Comparison of ENCODE assay signal across 19 cellular contexts in genomic region chr17:47806913-47807255, GRCh38. TPM values are rescaled to one million over a fixed set of nuclear protein-coding genes. Genes with fewer than 3 reads are reported as not detected.
A peak's percentile ranks its signal among the peaks of the same experiment; 100 is the strongest.
DNase-seq lines count a peak whose midpoint lies in the region; ATAC-seq and TF ChIP-seq lines count a peak whose summit lies in the region.
"Had no signal": no experiment of that assay in that cellular context is flagged by ENCODE, and none has a peak within 500 bp of the region (broad histone marks: within the 10 kb centered on the region; RNA-seq: fewer than 3 reads in every experiment).

No MANE protein-coding gene starts in this region.

- H3K79me2 ChIP-seq in H9 (ENCODE audit: insufficient read depth, low read length) (no peaks in the 10 kb centered on the region), osteoblast (ENCODE audit: insufficient read depth, low read length) (no peaks in the 10 kb centered on the region)

- H2BK5ac ChIP-seq in H9 (ENCODE audit: insufficient read length, low read length): no peak overlapping the region

- H3K79me1 ChIP-seq in H9 (ENCODE audit: insufficient read depth, low read depth, low read length, poor library complexity, severe bottlenecking): no peaks in the 10 kb centered on the region

- H4K91ac ChIP-seq in H9 (ENCODE audit: insufficient read length, low read depth, low read length): no peak overlapping the region

- no peak overlapping the region for H3K4me2 ChIP-seq in H9 (ENCODE audit: insufficient read depth, insufficient read length, low read length)
- no peak overlapping the region for H3K4me2 ChIP-seq in osteoblast (ENCODE audit: insufficient read depth, low read length)

- no CpG with 5 or more reads among the region's 9 CpGs for WGBS in H9 (ENCODE audit: extremely low coverage, insufficient read length, low lambda C conversion rate)

- H3K14ac ChIP-seq in H9 (ENCODE audit: insufficient read depth, low read length): no peak overlapping the region

- H3K23ac ChIP-seq in H9 (ENCODE audit: insufficient read length, low read depth, low read length): no peak overlapping the region

- H4K20me1 ChIP-seq in H9 (ENCODE audit: control insufficient read depth, insufficient read depth, insufficient read length) (no peaks in the 10 kb centered on the region), osteoblast (ENCODE audit: insufficient read depth, low read length) (peaks cover 33% of the 10 kb centered on the region)

- no peak overlapping the region for H3K18ac ChIP-seq in H9 (ENCODE audit: insufficient read length, low read depth, low read length)

- H3K27ac ChIP-seq in H9 (ENCODE audit: insufficient read length, low read depth, low read length) (no peak overlapping the region), osteoblast (ENCODE audit: low read depth, low read length) (no peak overlapping the region)

- H3K56ac ChIP-seq in H9 (ENCODE audit: insufficient read length, low read depth, low read length): no peak overlapping the region

- no peak overlapping the region for H3K4me3 Mint-ChIP-seq in H9
- H3K4me3 Mint-ChIP-seq in effector memory CD8-positive, alpha-beta T cell: no peak overlapping the region
- no peak overlapping the region for H3K4me3 Mint-ChIP-seq in T-cell
- H3K4me3 Mint-ChIP-seq: CD8-positive, alpha-beta T cell had no signal

- H4K8ac ChIP-seq in H9 (replicated peaks; ENCODE audit: insufficient read length, low read depth, low read length): no peak overlapping the region

- no peak overlapping the region for H3K9ac ChIP-seq in H9 (ENCODE audit: extremely low read depth, insufficient read length, low read length)

- CTCF ChIA-PET in T-cell (lab: Charles Lee): no interaction called here

- H2BK12ac ChIP-seq in H9 (ENCODE audit: insufficient read length, low read depth, low read length): no peak overlapping the region

- H2AFZ ChIP-seq in H9 (ENCODE audit: low read length) (no peak overlapping the region), osteoblast (ENCODE audit: low read length) (no peak overlapping the region)

- ATAC-seq in effector memory CD8-positive, alpha-beta T cell (replicated peaks): no peak
- ATAC-seq in HG02970 (IDR thresholded peaks at IDR 0.05; ENCODE audit: low FRiP score, unreplicated experiment) (no peak), T-cell (replicated peaks in 1 of 4) (no peak)
- ATAC-seq: CD8-positive, alpha-beta T cell; PC-3 had no signal

- no peaks in the 10 kb centered on the region for H3K9me3 Mint-ChIP-seq in H9
- H3K9me3 Mint-ChIP-seq in effector memory CD8-positive, alpha-beta T cell: no peaks in the 10 kb centered on the region
- H3K9me3 Mint-ChIP-seq in T-cell: no peaks in the 10 kb centered on the region
- H3K9me3 Mint-ChIP-seq: CD8-positive, alpha-beta T cell had no signal

- no peak overlapping the region for H2AK5ac ChIP-seq in H9 (ENCODE audit: insufficient read length, low read length)

- DNase-seq in H9 (peak; percentile 19), osteoblast (ENCODE audit: insufficient read length, low spot score, missing footprints) (peak; percentile 71), superior temporal gyrus (ENCODE audit: extremely low spot score) (peak; percentile 44), UCSD-AML1 (lab: John Stamatoyannopoulos, UW; ENCODE audit: unreplicated experiment) (no peak), T-cell (no peak)
- no peak for DNase-seq in effector memory CD8-positive, alpha-beta T cell
- DNase-seq: Calu3, KG1, NCI-H1417 treated with DMSO at 0.1 percent for 48 hours, NCI-H1930, NCI-H226, NCI-H524, PC-3, RPMI8226, SIG-M5 had no signal

- H2BK20ac ChIP-seq in H9 (ENCODE audit: low read depth, low read length, poor library complexity, severe bottlenecking): no peak overlapping the region

- H3K4me1 ChIP-seq in H9 (ENCODE audit: insufficient read depth, low read length) (no peaks in the 10 kb centered on the region), osteoblast (ENCODE audit: insufficient read depth, low read length) (peaks cover 10% of the 10 kb centered on the region)

- peaks cover 29% of the 10 kb centered on the region for H3K36me3 ChIP-seq in osteoblast (ENCODE audit: insufficient read depth, low read length)

- POLR2A ChIA-PET in T-cell (lab: Charles Lee): no interaction called here

- no peaks in the 10 kb centered on the region; the same call in 1 of the 2 replicates for H3K27me3 ChIP-seq in H9 (ENCODE audit: insufficient read depth, low read length)
- H3K27me3 ChIP-seq in osteoblast (ENCODE audit: insufficient read depth, low read length): peaks cover 19% of the 10 kb centered on the region
- H3K27me3 ChIP-seq: BLaER1 treated with 17β-estradiol and CSF1 and Interleukin-3, amounts not matched to agents 10 nM and 100 nM had no signal

- TF ChIP-seq CTCF in H9 (conservative IDR thresholded peaks at IDR 0.05) (no peak), osteoblast (IDR thresholded peaks at IDR 0.05; ENCODE audit: extremely low read depth, low read depth, low read length) (no peak)

- H3K27ac Mint-ChIP-seq in H9: no peak overlapping the region
- H3K27ac Mint-ChIP-seq in effector memory CD8-positive, alpha-beta T cell: peak overlapping the region; percentile 85
- no peak overlapping the region for H3K27ac Mint-ChIP-seq in T-cell
- H3K27ac Mint-ChIP-seq: CD8-positive, alpha-beta T cell had no signal

- H2BK15ac ChIP-seq in H9 (ENCODE audit: low read depth, low read length): no peak overlapping the region

- H3K27me3 Mint-ChIP-seq in H9 (ENCODE audit: low read depth): peaks cover 4% of the 10 kb centered on the region
- H3K27me3 Mint-ChIP-seq in effector memory CD8-positive, alpha-beta T cell: no peaks in the 10 kb centered on the region
- H3K27me3 Mint-ChIP-seq in T-cell: no peaks in the 10 kb centered on the region

- peaks cover 0 to 17% (median 4%) of the 10 kb centered on the region in 3 experiments; a peak in 5 of 7 replicates for H3K36me3 Mint-ChIP-seq in H9 (ENCODE audit: insufficient read depth in 1 of 3, low read depth in 3 of 3)
- H3K36me3 Mint-ChIP-seq in effector memory CD8-positive, alpha-beta T cell (ENCODE audit: insufficient read depth): peaks cover 56% of the 10 kb centered on the region
- peaks cover 39% of the 10 kb centered on the region for H3K36me3 Mint-ChIP-seq in T-cell

- no peak overlapping the region for H4K5ac ChIP-seq in H9 (ENCODE audit: insufficient read length, low read depth, low read length)

- no peaks in the 10 kb centered on the region for H3K23me2 ChIP-seq in H9 (ENCODE audit: insufficient read length, low read depth, low read length, poor library complexity, severe bottlenecking)

- no peak overlapping the region for H2BK120ac ChIP-seq in H9 (ENCODE audit: low read depth, low read length, poor library complexity, severe bottlenecking)

- no peak overlapping the region for H3K4me3 ChIP-seq in osteoblast (ENCODE audit: insufficient read depth, low read length)
- H3K4me3 ChIP-seq: BLaER1 treated with 17β-estradiol and CSF1 and Interleukin-3, amounts not matched to agents 10 nM and 100 nM had no signal

- H3K9me3 ChIP-seq in H9 (ENCODE audit: control insufficient read depth, low read depth, low read length) (no peaks in the 10 kb centered on the region), osteoblast (ENCODE audit: low read depth, low read length) (no peaks in the 10 kb centered on the region)
- H3K9me3 ChIP-seq: BLaER1 treated with 17β-estradiol and CSF1 and Interleukin-3, amounts not matched to agents 10 nM and 100 nM had no signal

- H3T11ph ChIP-seq in H9 (ENCODE audit: low read length): no peak overlapping the region

- no peak overlapping the region for H3K4ac ChIP-seq in H9 (ENCODE audit: low read depth, low read length)

- H3K4me1 Mint-ChIP-seq in H9 (peaks cover 6 to 7% of the 10 kb centered on the region in 2 experiments; a peak in 3 of 4 replicates), T-cell (peaks cover 0 to 20% (median 9%) of the 10 kb centered on the region in 3 donors)
- H3K4me1 Mint-ChIP-seq in effector memory CD8-positive, alpha-beta T cell (ENCODE audit: low read depth in 2 of 2): peaks cover 19 to 29% of the 10 kb centered on the region in 2 donors

RNA-seq across cellular contexts. Expression of gene OSBPL7, which starts 14.7 kb away (rescaled TPM):
- total RNA-seq in H9 (2021) (12.0 and 13.0 TPM in 2 replicates), osteoblast (8.0 and 8.3 TPM in 2 replicates), T-cell (10 to 100 TPM; 40.4 to 57.1 (median 43.9) TPM)

RNA-seq across cellular contexts. Expression of gene MRPL10, which starts 24.5 kb away (rescaled TPM):
- 67.2 and 68.4 TPM in 2 replicates for total RNA-seq in H9 (2021)
- 32.7 and 35.8 TPM in 2 replicates for total RNA-seq in osteoblast
- 10 to 100 TPM; 34.1 to 60.1 (median 41.6) TPM for total RNA-seq in T-cell

RNA-seq across cellular contexts. Expression of gene LRRC46, which starts 24.6 kb away (rescaled TPM):
- total RNA-seq in H9 (2021) (0.29 and 0.31 TPM in 2 replicates), osteoblast (not detected in 2 replicates), T-cell (1 to 10 TPM in 2 of 5 donors, under 1 TPM in 3; 0.20 to 1.0 (median 0.88) TPM)
- total RNA-seq: H1 had no signal

RNA-seq across cellular contexts. Expression of gene SCRN2, which starts 34.2 kb away (rescaled TPM):
- total RNA-seq in H9 (2021): 34.0 and 38.6 TPM in 2 replicates
- total RNA-seq in osteoblast: 41.0 and 42.7 TPM in 2 replicates
- total RNA-seq in T-cell: 10 to 100 TPM; 27.0 to 44.3 (median 40.6) TPM

RNA-seq across cellular contexts. Expression of gene SP6, which starts 44.1 kb away (rescaled TPM):
- total RNA-seq in H9 (2021): 0.90 and 0.92 TPM in 2 replicates
- total RNA-seq in osteoblast: under 0.01 TPM in 2 replicates
- under 1 TPM; 0.10 to 0.26 (median 0.13) TPM for total RNA-seq in T-cell

Comparison
In these comparisons a context has a peak if more than half of its experiments do, and no peak if none do; other contexts are left out.
1. DNase-seq: peak in H9 (single experiment), osteoblast (single experiment) and superior temporal gyrus (single experiment); none in effector memory CD8-positive, alpha-beta T cell (0 of 3), UCSD-AML1 (single experiment) and T-cell (0 of 34).
2. H3K27ac Mint-ChIP-seq: peak in effector memory CD8-positive, alpha-beta T cell (2 of 2); none in H9 (0 of 3) and T-cell (0 of 2).